Comparison of ENCODE assay signal across 18 cellular contexts in the genomic region with DNA sequence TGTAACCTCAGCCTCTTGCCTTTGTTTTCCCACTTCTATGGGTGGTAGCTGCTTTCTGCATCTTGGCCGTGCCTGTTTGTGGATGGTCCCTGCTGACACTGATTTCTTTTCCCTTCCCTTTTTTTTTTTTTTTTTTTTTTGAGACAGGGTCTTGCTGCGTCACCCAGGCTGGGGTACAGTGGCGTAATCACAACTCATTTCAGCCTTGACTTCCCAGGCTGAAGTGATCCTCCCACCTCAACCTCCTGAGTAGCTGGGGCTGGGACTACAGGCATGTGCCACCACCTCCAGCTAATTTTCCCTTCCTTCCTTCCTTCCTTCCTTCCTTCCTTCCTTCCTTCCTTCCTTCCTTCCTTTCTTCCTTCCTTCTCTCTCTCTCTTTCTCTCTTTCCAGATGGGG.
"Had no signal": no experiment of that assay in that cellular context is flagged by ENCODE, and none has a peak within 500 bp of the region (broad histone marks: within the 10 kb centered on the region; RNA-seq: fewer than 3 reads in every experiment).

No MANE protein-coding gene starts in this region.

- H3K9me3 ChIP-seq: SJSA1 had no signal

- DNase-seq: activated CD4-positive, alpha-beta T cell treated with anti-CD3 and anti-CD28 coated beads for 4 hours; activated CD8-positive, alpha-beta memory T cell treated with anti-CD3 and anti-CD28 coated beads, Interleukin-2, amount 50 U/mL, for 4 hours; activated CD8-positive, alpha-beta T cell treated with anti-CD3 and anti-CD28 coated beads for 36 hours; activated effector memory CD4-positive, alpha-beta T cell treated with Interleukin-2 at 50 U/mL for 16 hours; activated naive CD4-positive, alpha-beta T cell; amygdala; MV-4-11; NCI-H1105; NCI-H1436; NCI-H187; NCI-H2081; NCI-H510A treated with DMSO at 0.1 percent for 48 hours; NCI-H69; NK-92 treated with Interleukin-12 subunit alpha and Interleukin-12 subunit beta, amount 100 ng/mL, for 24 hours; OCI-M1; RPMI8226 had no signal

- H3K36me3 ChIP-seq: SJSA1 had no signal

- FAIRE-seq: astrocyte had no signal

- H3K27ac ChIP-seq: SJSA1 had no signal

- H3K4me3 ChIP-seq: SJSA1 had no signal

- H3K27me3 ChIP-seq: SJSA1 had no signal

- H3K4me1 ChIP-seq: SJSA1 had no signal
